35 cellular contexts compared by ENCODE assay signal in the genomic region with DNA sequence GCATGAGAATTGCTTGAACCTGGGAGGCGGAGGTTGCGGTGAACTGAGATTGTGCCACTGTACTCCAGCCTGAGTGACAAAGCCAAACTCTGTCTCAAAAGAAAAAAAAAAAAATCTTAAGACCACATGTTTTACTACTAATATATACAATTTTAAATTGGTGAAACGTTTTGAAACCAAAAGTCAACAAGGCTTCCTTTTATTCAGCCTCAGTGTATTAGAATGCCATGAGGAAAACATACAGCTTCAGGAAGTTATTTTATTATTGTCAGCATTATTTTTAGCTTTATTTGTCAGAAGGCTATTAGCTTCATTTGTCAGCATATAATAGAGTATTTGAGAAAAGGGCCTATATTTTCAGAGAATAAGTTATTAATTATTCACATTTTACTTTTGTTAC.
DNase-seq lines count a peak whose midpoint lies in the region; ATAC-seq and TF ChIP-seq lines count a peak whose summit lies in the region.
"Had no signal": no experiment of that assay in that cellular context is flagged by ENCODE, and none has a peak within 500 bp of the region (broad histone marks: within the 10 kb centered on the region; RNA-seq: fewer than 3 reads in every experiment).

No MANE protein-coding gene starts in this region.

- H3K9ac ChIP-seq in SK-N-MC (ENCODE audit: insufficient read length), result no peak overlapping the region
- H3K9ac ChIP-seq: BLaER1; BLaER1 treated with 17β-estradiol and CSF1 and Interleukin-3, amounts not matched to agents 10 nM and 100 nM had no signal

- no peak for TF ChIP-seq CTCF in spleen (IDR thresholded peaks at IDR 0.05 in 8 of 11, conservative IDR thresholded peaks at IDR 0.05 in 3 of 11)

- peaks cover 24% of the 10 kb centered on the region for H3K36me3 Mint-ChIP-seq in dendritic cell treated with granulocyte-macrophage colony-stimulating factor and Interleukin-4, amounts not matched to agents 40 ng/mL and 50 ng/mL, for 4 days (ENCODE audit: low read depth)
- H3K36me3 Mint-ChIP-seq: CD4-positive, alpha-beta memory T cell; CD4-positive, CD25-positive, alpha-beta regulatory T cell; CD8-positive, alpha-beta memory T cell; CD8-positive, alpha-beta T cell had no signal

- no peak for ATAC-seq in GM19351 (IDR thresholded peaks at IDR 0.05; ENCODE audit: unreplicated experiment)
- no peak for ATAC-seq in GM18870 (IDR thresholded peaks at IDR 0.05; ENCODE audit: unreplicated experiment)
- ATAC-seq: A549; CD8-positive, alpha-beta T cell had no signal

- intact Hi-C loops in dendritic cell treated with granulocyte-macrophage colony-stimulating factor and Interleukin-4, amounts not matched to agents 40 ng/mL and 50 ng/mL, for 4 days (cut with micrococcal nuclease), result no loop called here
- intact Hi-C loops in spleen (cut with DNase I; ENCODE audit: low total_unique reads), result no loop called here

- peaks cover 17% of the 10 kb centered on the region; the same call in 1 of the 2 replicates for H3K36me3 ChIP-seq in SK-N-MC (ENCODE audit: insufficient read depth, low read length)
- peaks cover 0 to 12% (median 0%) of the 10 kb centered on the region in 6 donors for H3K36me3 ChIP-seq in spleen
- H3K36me3 ChIP-seq: BE2C had no signal

- no peaks in the 10 kb centered on the region for H3K27me3 Mint-ChIP-seq in dendritic cell treated with granulocyte-macrophage colony-stimulating factor and Interleukin-4, amounts not matched to agents 40 ng/mL and 50 ng/mL, for 4 days
- H3K27me3 Mint-ChIP-seq: B cell; CD4-positive, alpha-beta memory T cell; CD4-positive, alpha-beta T cell; CD4-positive, CD25-positive, alpha-beta regulatory T cell; CD8-positive, alpha-beta memory T cell had no signal

- H3K27ac ChIP-seq in SK-N-MC, result peak overlapping the region; percentile 67
- peak overlapping the region in 5 of 8 donors; percentile 24 to 65 (median 59) for H3K27ac ChIP-seq in spleen
- H3K27ac ChIP-seq: 22Rv1, A549, BLaER1, C4-2B had no signal

- H3K4me1 Mint-ChIP-seq in dendritic cell treated with granulocyte-macrophage colony-stimulating factor and Interleukin-4, amounts not matched to agents 40 ng/mL and 50 ng/mL, for 4 days (ENCODE audit: low read depth), result no peaks in the 10 kb centered on the region
- H3K4me1 Mint-ChIP-seq: B cell; CD14-positive monocyte; CD4-positive, alpha-beta memory T cell; CD8-positive, alpha-beta memory T cell had no signal

- H3K4me3 Mint-ChIP-seq in dendritic cell treated with granulocyte-macrophage colony-stimulating factor and Interleukin-4, amounts not matched to agents 40 ng/mL and 50 ng/mL, for 4 days, result no peak overlapping the region
- H3K4me3 Mint-ChIP-seq: B cell; CD14-positive monocyte; CD4-positive, alpha-beta memory T cell; CD4-positive, alpha-beta T cell; CD4-positive, CD25-positive, alpha-beta regulatory T cell; CD8-positive, alpha-beta memory T cell; CD8-positive, alpha-beta T cell had no signal

- 69 to 80% (median 77%) methylated on average over 3 of the region's 3 CpGs for WGBS in spleen, 5 donors

- no peaks in the 10 kb centered on the region for H3K9me3 Mint-ChIP-seq in dendritic cell treated with granulocyte-macrophage colony-stimulating factor and Interleukin-4, amounts not matched to agents 40 ng/mL and 50 ng/mL, for 4 days
- H3K9me3 Mint-ChIP-seq: CD4-positive, alpha-beta T cell; CD8-positive, alpha-beta T cell had no signal

- H3K27me3 ChIP-seq in spleen (replicated peaks in 1 of 7), result no peaks in the 10 kb centered on the region
- H3K27me3 ChIP-seq: BE2C; BLaER1; BLaER1 treated with 17β-estradiol and CSF1 and Interleukin-3, amounts not matched to agents 10 nM and 100 nM had no signal

- DNase-seq in SK-N-MC (ENCODE audit: low read depth, low spot score) (peak; percentile 40), foreskin melanocyte (peak; percentile 67), spleen (no peak), Kasumi-1 (lab: John Stamatoyannopoulos, UW) (no peak)
- no peak for DNase-seq in stimulated activated CD4-positive, alpha-beta T cell treated with anti-CD3 and anti-CD28 coated beads, Interleukin-15, amount 100 ng/mL, for 24 hours
- DNase-seq: 8988T; ACHN; AML-193; BE2C; C1 segment of cervical spinal cord; Caco-2; Calu3; CD4-positive, alpha-beta memory T cell; CD4-positive, alpha-beta T cell; CD4-positive, CD25-positive, alpha-beta regulatory T cell; CD8-positive, alpha-beta memory T cell; CD8-positive, alpha-beta T cell; COR-L47; DMS 273 treated with DMSO at 0.1 percent for 48 hours; DMS153; DMS53; DMS79; DMS79 treated with DMSO at 0.1 percent for 48 hours; DND-41; EL had no signal

- no peaks in the 10 kb centered on the region for H3K4me1 ChIP-seq in spleen
- H3K4me1 ChIP-seq: A549, BLaER1, Caco-2 had no signal

- TF ChIP-seq POLR2A in spleen (IDR thresholded peaks at IDR 0.05), result no peak

- H3K9me3 ChIP-seq in SK-N-MC (ENCODE audit: low read depth, low read length) (no peaks in the 10 kb centered on the region), spleen (peaks cover 0 to 6% (median 0%) of the 10 kb centered on the region in 8 donors)
- H3K9me3 ChIP-seq: A549, BE2C, Caco-2 had no signal

- H3K4me3 ChIP-seq in SK-N-MC, result no peak overlapping the region
- H3K4me3 ChIP-seq in spleen, result no peak overlapping the region
- H3K4me3 ChIP-seq: A549; BLaER1; BLaER1 treated with 17β-estradiol and CSF1 and Interleukin-3, amounts not matched to agents 10 nM and 100 nM had no signal

- H3K27ac Mint-ChIP-seq in dendritic cell treated with granulocyte-macrophage colony-stimulating factor and Interleukin-4, amounts not matched to agents 40 ng/mL and 50 ng/mL, for 4 days, result peak overlapping the region; percentile 50
- H3K27ac Mint-ChIP-seq: B cell; CD14-positive monocyte; CD4-positive, alpha-beta memory T cell; CD4-positive, alpha-beta T cell; CD4-positive, CD25-positive, alpha-beta regulatory T cell; CD8-positive, alpha-beta memory T cell; CD8-positive, alpha-beta T cell had no signal

Comparison
In these comparisons a context has a peak if more than half of its experiments do, and no peak if none do; other contexts are left out.
1. DNase-seq: peak in SK-N-MC (single experiment) and foreskin melanocyte (single experiment); none in spleen (single experiment), stimulated activated CD4-positive, alpha-beta T cell treated with anti-CD3 and anti-CD28 coated beads, Interleukin-15, amount 100 ng/mL, for 24 hours (single experiment) and Kasumi-1 (0 of 2).